1 cellular context compared by ENCODE assay signal in the genomic region with DNA sequence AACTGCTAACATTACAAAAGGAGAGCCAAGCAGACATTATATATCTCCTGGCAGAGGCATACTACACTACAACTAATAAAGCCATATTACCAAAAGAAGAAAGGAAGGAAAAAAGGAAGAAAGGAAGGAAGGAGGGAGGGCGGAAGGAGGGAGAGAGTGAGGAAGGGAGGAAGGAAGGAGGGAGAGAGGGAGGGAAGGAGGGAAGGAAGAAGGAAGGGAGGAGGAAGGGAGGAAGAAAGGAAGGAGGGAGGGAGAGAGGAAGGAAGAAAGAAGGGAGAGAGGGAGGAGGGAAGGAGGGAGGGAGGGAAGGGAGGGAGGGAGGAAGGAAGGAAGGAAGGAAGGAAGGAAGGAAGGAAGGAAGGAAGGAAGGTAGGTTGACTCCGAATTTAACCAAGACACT.
TF ChIP-seq lines count a peak whose summit lies in the region.

No MANE protein-coding gene starts in this region.

TF ChIP-seq in K562, 482 proteins besides CTCF, POLR2A, EP300 and RAD21 (continued from another document):
- TF ChIP-seq, protein P1, sequence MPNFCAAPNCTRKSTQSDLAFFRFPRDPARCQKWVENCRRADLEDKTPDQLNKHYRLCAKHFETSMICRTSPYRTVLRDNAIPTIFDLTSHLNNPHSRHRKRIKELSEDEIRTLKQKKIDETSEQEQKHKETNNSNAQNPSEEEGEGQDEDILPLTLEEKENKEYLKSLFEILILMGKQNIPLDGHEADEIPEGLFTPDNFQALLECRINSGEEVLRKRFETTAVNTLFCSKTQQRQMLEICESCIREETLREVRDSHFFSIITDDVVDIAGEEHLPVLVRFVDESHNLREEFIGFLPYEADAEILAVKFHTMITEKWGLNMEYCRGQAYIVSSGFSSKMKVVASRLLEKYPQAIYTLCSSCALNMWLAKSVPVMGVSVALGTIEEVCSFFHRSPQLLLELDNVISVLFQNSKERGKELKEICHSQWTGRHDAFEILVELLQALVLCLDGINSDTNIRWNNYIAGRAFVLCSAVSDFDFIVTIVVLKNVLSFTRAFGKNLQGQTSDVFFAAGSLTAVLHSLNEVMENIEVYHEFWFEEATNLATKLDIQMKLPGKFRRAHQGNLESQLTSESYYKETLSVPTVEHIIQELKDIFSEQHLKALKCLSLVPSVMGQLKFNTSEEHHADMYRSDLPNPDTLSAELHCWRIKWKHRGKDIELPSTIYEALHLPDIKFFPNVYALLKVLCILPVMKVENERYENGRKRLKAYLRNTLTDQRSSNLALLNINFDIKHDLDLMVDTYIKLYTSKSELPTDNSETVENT (CRISPR knock-in tag; IDR thresholded peaks at IDR 0.05), result no peak
- TF ChIP-seq POU5F1 (IDR thresholded peaks at IDR 0.05; ENCODE audit: borderline replicate concordance, low read depth, low read length, partially characterized antibody), result no peak
- TF ChIP-seq ELF4 (CRISPR knock-in tag; IDR thresholded peaks at IDR 0.05), result peak; percentile 38; the same call in 1 of the 2 replicates
- no peak for TF ChIP-seq RUNX1 (IDR thresholded peaks at IDR 0.05; ENCODE audit: low read depth)
- TF ChIP-seq, protein P2, sequence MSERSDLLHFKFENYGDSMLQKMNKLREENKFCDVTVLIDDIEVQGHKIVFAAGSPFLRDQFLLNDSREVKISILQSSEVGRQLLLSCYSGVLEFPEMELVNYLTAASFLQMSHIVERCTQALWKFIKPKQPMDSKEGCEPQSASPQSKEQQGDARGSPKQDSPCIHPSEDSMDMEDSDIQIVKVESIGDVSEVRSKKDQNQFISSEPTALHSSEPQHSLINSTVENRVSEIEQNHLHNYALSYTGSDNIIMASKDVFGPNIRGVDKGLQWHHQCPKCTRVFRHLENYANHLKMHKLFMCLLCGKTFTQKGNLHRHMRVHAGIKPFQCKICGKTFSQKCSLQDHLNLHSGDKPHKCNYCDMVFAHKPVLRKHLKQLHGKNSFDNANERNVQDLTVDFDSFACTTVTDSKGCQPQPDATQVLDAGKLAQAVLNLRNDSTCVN (CRISPR knock-in tag; IDR thresholded peaks at IDR 0.05), result 0 out of 2 replicates have a peak, but pooled peaks have one; percentile 46
- TF ChIP-seq SIN3B (IDR thresholded peaks at IDR 0.05; ENCODE audit: low read depth), result no peak
- no peak for TF ChIP-seq RAD51 (IDR thresholded peaks at IDR 0.05; ENCODE audit: borderline replicate concordance, low read depth)
- TF ChIP-seq, protein P3, sequence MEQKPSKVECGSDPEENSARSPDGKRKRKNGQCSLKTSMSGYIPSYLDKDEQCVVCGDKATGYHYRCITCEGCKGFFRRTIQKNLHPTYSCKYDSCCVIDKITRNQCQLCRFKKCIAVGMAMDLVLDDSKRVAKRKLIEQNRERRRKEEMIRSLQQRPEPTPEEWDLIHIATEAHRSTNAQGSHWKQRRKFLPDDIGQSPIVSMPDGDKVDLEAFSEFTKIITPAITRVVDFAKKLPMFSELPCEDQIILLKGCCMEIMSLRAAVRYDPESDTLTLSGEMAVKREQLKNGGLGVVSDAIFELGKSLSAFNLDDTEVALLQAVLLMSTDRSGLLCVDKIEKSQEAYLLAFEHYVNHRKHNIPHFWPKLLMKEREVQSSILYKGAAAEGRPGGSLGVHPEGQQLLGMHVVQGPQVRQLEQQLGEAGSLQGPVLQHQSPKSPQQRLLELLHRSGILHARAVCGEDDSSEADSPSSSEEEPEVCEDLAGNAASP (IDR thresholded peaks at IDR 0.05), result no peak
- no peak for TF ChIP-seq ZNF24 (IDR thresholded peaks at IDR 0.05)
- no peak for TF ChIP-seq BCOR (IDR thresholded peaks at IDR 0.05)
- no peak for TF ChIP-seq POLR2H (tag; IDR thresholded peaks at IDR 0.05; ENCODE audit: low read depth)
- TF ChIP-seq FOXA3 (CRISPR knock-in tag; conservative IDR thresholded peaks at IDR 0.05 in 1 of 2, IDR thresholded peaks at IDR 0.05 in 1 of 2), result no peak
- no peak for TF ChIP-seq CXXC5 (CRISPR knock-in tag; IDR thresholded peaks at IDR 0.05)
- no peak for TF ChIP-seq ZNF551 (CRISPR knock-in tag; IDR thresholded peaks at IDR 0.05)
- TF ChIP-seq, protein P4, sequence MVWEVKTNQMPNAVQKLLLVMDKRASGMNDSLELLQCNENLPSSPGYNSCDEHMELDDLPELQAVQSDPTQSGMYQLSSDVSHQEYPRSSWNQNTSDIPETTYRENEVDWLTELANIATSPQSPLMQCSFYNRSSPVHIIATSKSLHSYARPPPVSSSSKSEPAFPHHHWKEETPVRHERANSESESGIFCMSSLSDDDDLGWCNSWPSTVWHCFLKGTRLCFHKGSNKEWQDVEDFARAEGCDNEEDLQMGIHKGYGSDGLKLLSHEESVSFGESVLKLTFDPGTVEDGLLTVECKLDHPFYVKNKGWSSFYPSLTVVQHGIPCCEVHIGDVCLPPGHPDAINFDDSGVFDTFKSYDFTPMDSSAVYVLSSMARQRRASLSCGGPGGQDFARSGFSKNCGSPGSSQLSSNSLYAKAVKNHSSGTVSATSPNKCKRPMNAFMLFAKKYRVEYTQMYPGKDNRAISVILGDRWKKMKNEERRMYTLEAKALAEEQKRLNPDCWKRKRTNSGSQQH (CRISPR knock-in tag; IDR thresholded peaks at IDR 0.05), result 0 out of 2 replicates have a peak, but pooled peaks have one; percentile 21
- no peak for TF ChIP-seq LCOR (CRISPR knock-in tag; IDR thresholded peaks at IDR 0.05)
- TF ChIP-seq, protein P5, sequence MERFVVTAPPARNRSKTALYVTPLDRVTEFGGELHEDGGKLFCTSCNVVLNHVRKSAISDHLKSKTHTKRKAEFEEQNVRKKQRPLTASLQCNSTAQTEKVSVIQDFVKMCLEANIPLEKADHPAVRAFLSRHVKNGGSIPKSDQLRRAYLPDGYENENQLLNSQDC (CRISPR knock-in tag; IDR thresholded peaks at IDR 0.05), result no peak
- peak; percentile 24 for TF ChIP-seq PCBP2 (IDR thresholded peaks at IDR 0.05; ENCODE audit: low read depth, low read length, poor library complexity, severe bottlenecking)
- TF ChIP-seq, protein P6, sequence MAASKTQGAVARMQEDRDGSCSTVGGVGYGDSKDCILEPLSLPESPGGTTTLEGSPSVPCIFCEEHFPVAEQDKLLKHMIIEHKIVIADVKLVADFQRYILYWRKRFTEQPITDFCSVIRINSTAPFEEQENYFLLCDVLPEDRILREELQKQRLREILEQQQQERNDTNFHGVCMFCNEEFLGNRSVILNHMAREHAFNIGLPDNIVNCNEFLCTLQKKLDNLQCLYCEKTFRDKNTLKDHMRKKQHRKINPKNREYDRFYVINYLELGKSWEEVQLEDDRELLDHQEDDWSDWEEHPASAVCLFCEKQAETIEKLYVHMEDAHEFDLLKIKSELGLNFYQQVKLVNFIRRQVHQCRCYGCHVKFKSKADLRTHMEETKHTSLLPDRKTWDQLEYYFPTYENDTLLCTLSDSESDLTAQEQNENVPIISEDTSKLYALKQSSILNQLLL (CRISPR knock-in tag; IDR thresholded peaks at IDR 0.05; ENCODE audit: borderline replicate concordance), result no peak
- TF ChIP-seq, protein P7, sequence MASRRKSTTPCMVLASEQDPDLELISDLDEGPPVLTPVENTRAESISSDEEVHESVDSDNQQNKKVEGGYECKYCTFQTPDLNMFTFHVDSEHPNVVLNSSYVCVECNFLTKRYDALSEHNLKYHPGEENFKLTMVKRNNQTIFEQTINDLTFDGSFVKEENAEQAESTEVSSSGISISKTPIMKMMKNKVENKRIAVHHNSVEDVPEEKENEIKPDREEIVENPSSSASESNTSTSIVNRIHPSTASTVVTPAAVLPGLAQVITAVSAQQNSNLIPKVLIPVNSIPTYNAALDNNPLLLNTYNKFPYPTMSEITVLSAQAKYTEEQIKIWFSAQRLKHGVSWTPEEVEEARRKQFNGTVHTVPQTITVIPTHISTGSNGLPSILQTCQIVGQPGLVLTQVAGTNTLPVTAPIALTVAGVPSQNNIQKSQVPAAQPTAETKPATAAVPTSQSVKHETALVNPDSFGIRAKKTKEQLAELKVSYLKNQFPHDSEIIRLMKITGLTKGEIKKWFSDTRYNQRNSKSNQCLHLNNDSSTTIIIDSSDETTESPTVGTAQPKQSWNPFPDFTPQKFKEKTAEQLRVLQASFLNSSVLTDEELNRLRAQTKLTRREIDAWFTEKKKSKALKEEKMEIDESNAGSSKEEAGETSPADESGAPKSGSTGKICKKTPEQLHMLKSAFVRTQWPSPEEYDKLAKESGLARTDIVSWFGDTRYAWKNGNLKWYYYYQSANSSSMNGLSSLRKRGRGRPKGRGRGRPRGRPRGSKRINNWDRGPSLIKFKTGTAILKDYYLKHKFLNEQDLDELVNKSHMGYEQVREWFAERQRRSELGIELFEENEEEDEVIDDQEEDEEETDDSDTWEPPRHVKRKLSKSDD (conservative IDR thresholded peaks at IDR 0.05; ENCODE audit: low read length), result no peak
